In genomic region chr22:41526802-41527799, GRCh38 we compare ENCODE assay signal across 8 cellular contexts. TPM values are rescaled to one million over a fixed set of nuclear protein-coding genes. Genes with fewer than 3 reads are reported as not detected.
DNase-seq lines count a peak whose midpoint lies in the region; ATAC-seq and TF ChIP-seq lines count a peak whose summit lies in the region.

No MANE protein-coding gene starts in this region.

- peak overlapping the region; percentile 90 to 93 (median 92) for H3K27ac ChIP-seq in esophagus muscularis mucosa (replicated peaks in 1 of 4)
- H3K27ac ChIP-seq in thyroid gland: peak overlapping the region in 1 of 3 donors; percentile 33

- TF ChIP-seq EP300 in esophagus muscularis mucosa (IDR thresholded peaks at IDR 0.05): no peak

- H3K9me3 ChIP-seq in esophagus muscularis mucosa (no peaks in the 10 kb centered on the region), thyroid gland (no peaks in the 10 kb centered on the region)

- H3K27me3 ChIP-seq in esophagus muscularis mucosa (no peaks in the 10 kb centered on the region), thyroid gland (no peaks in the 10 kb centered on the region)

- no peak overlapping the region for H3K4me3 Mint-ChIP-seq in osteocyte (ENCODE audit: unreplicated experiment)

- H3K4me1 Mint-ChIP-seq in osteocyte (ENCODE audit: unreplicated experiment): peaks cover 7% of the 10 kb centered on the region

- H3K36me3 ChIP-seq in esophagus muscularis mucosa: peaks cover 39 to 100% (median 86%) of the 10 kb centered on the region in 4 donors
- peaks cover 60% of the 10 kb centered on the region in 2 donors for H3K36me3 ChIP-seq in thyroid gland

- H3K27me3 Mint-ChIP-seq in osteocyte (ENCODE audit: unreplicated experiment): no peaks in the 10 kb centered on the region

- ATAC-seq in HG02970 (IDR thresholded peaks at IDR 0.05; ENCODE audit: low FRiP score, unreplicated experiment): no peak

- H3K4me1 ChIP-seq in esophagus muscularis mucosa: peaks cover 49 to 54% (median 51%) of the 10 kb centered on the region in 4 donors
- H3K4me1 ChIP-seq in thyroid gland: peaks cover 3 to 21% of the 10 kb centered on the region in 2 donors

- TF ChIP-seq CTCF in esophagus muscularis mucosa (IDR thresholded peaks at IDR 0.05) (peak; percentile 90), osteocyte (IDR thresholded peaks at IDR 0.05) (peak; percentile 77), thyroid gland (IDR thresholded peaks at IDR 0.05) (peak; percentile 49 to 66 (median 54))

- H3K9me3 Mint-ChIP-seq in osteocyte (ENCODE audit: unreplicated experiment): no peaks in the 10 kb centered on the region

- H3K27ac Mint-ChIP-seq in osteocyte (ENCODE audit: unreplicated experiment): no peak overlapping the region

- DNase-seq in G401 (ENCODE audit: low spot score) (peak; percentile 66), NCI-H460 (ENCODE audit: extremely low read depth, low read depth) (peak; percentile 21), activated T-cell treated with anti-CD3 and anti-CD28 coated beads for 4 hours (peak; percentile 68), esophagus muscularis mucosa (ENCODE audit: extremely low spot score) (no peak), osteocyte (ENCODE audit: extremely low spot score, unreplicated experiment) (no peak), thyroid gland (peak; percentile 30 to 36), NCI-H2107 treated with DMSO at 0.1 percent for 48 hours (lab: John Stamatoyannopoulos, UW; ENCODE audit: unreplicated experiment) (no peak)

- TF ChIP-seq POLR2A in esophagus muscularis mucosa (IDR thresholded peaks at IDR 0.05; ENCODE audit: low read depth) (no peak), thyroid gland (IDR thresholded peaks at IDR 0.05) (no peak)

- H3K4me3 ChIP-seq in esophagus muscularis mucosa: no peak overlapping the region
- no peak overlapping the region for H3K4me3 ChIP-seq in thyroid gland (replicated peaks in 1 of 3)

- in situ Hi-C loops in G401 (cut with HindIII; ENCODE audit: low sequenced_read_pairs): no loop called here

- intact Hi-C loops in esophagus muscularis mucosa (cut with DNase I): loop anchor here (10.0 kb wide), 1 partner anchor 222 kb away; the partner anchor contains the start of gene ZC3H7B
- intact Hi-C loops in thyroid gland (cut with DNase I): loop anchor here (5.0 kb wide), 1 partner anchor 130 kb away; no protein-coding TSS in a partner anchor

- 63% methylated on average over 16 of the region's 32 CpGs for WGBS in esophagus muscularis mucosa
- 85 to 87% methylated on average over 25 to 26 of the region's 32 CpGs for WGBS in thyroid gland, 2 donors

- H3K36me3 Mint-ChIP-seq in osteocyte (ENCODE audit: unreplicated experiment): peaks cover 26% of the 10 kb centered on the region

RNA-seq across cellular contexts. Expression of gene POLR3H, which starts 17.2 kb away (rescaled TPM):
- 33.8 and 35.3 TPM in 2 replicates for total RNA-seq in G401 (2014; rRNA removed; shearing (Covaris generic))
- total RNA-seq in NCI-H460 (2014; rRNA removed; shearing (Covaris generic)): 10.8 and 12.3 TPM in 2 replicates
- polyA plus RNA-seq in NCI-H460 (2014; cell fraction: nucleus; rRNA removed): 18.2 and 22.3 TPM in 2 replicates
- 10 to 100 TPM; 20.9 to 28.2 (median 23.0) TPM for total RNA-seq in esophagus muscularis mucosa
- 38.2 and 39.7 TPM in 2 replicates for total RNA-seq in osteocyte
- total RNA-seq in thyroid gland: 10 to 100 TPM; 20.6 to 27.3 (median 25.3) TPM

RNA-seq across cellular contexts. Expression of gene CSDC2, which starts 33.7 kb away (rescaled TPM):
- 10.6 and 11.2 TPM in 2 replicates for total RNA-seq in G401 (2014; rRNA removed; shearing (Covaris generic))
- not detected in 2 replicates for total RNA-seq in NCI-H460 (2014; rRNA removed; shearing (Covaris generic))
- polyA plus RNA-seq in NCI-H460 (2014; cell fraction: nucleus; rRNA removed): not detected in 2 replicates
- 10 to 100 TPM in 1 of 4 donors, 1 to 10 TPM in 3; 2.9 to 12.4 (median 7.1) TPM for total RNA-seq in esophagus muscularis mucosa
- total RNA-seq in osteocyte: 5.2 and 5.3 TPM in 2 replicates
- 1 to 10 TPM in 2 of 4 donors, under 1 TPM in 2; 0.54 to 1.2 (median 0.97) TPM for total RNA-seq in thyroid gland

RNA-seq across cellular contexts. Expression of gene ACO2, which starts 58.2 kb away (rescaled TPM):
- total RNA-seq in G401 (2014; rRNA removed; shearing (Covaris generic)): 171 and 184 TPM in 2 replicates
- total RNA-seq in NCI-H460 (2014; rRNA removed; shearing (Covaris generic)): 66.1 and 72.0 TPM in 2 replicates
- 73.6 and 93.2 TPM in 2 replicates for polyA plus RNA-seq in NCI-H460 (2014; cell fraction: nucleus; rRNA removed)
- 100 to 1,000 TPM; 141 to 214 (median 166) TPM for total RNA-seq in esophagus muscularis mucosa
- 71.8 and 77.3 TPM in 2 replicates for total RNA-seq in osteocyte
- 100 to 1,000 TPM in 3 of 4 donors, 10 to 100 TPM in 1; 81.3 to 205 (median 135) TPM for total RNA-seq in thyroid gland

RNA-seq across cellular contexts. Expression of gene PHF5A, which starts 58.6 kb away (rescaled TPM):
- total RNA-seq in G401 (2014; rRNA removed; shearing (Covaris generic)): 133 and 134 TPM in 2 replicates
- 66.8 and 69.2 TPM in 2 replicates for total RNA-seq in NCI-H460 (2014; rRNA removed; shearing (Covaris generic))
- polyA plus RNA-seq in NCI-H460 (2014; cell fraction: nucleus; rRNA removed): 104 and 139 TPM in 2 replicates
- 10 to 100 TPM; 36.5 to 46.1 (median 42.2) TPM for total RNA-seq in esophagus muscularis mucosa
- total RNA-seq in osteocyte: 29.0 and 30.9 TPM in 2 replicates
- 10 to 100 TPM; 22.4 to 58.3 (median 39.4) TPM for total RNA-seq in thyroid gland

Comparison
In these comparisons a context has a peak if more than half of its experiments do, and no peak if none do; other contexts are left out.
1. DNase-seq: peak in G401 (single experiment), NCI-H460 (single experiment), activated T-cell treated with anti-CD3 and anti-CD28 coated beads for 4 hours (single experiment) and thyroid gland (2 of 2); none in esophagus muscularis mucosa (single experiment), osteocyte (single experiment) and NCI-H2107 treated with DMSO at 0.1 percent for 48 hours (single experiment).
2. Peak in every context shown above with its lines, with median percentiles within 50 percentile points of each other: CTCF ChIP-seq.